In the genomic region with DNA sequence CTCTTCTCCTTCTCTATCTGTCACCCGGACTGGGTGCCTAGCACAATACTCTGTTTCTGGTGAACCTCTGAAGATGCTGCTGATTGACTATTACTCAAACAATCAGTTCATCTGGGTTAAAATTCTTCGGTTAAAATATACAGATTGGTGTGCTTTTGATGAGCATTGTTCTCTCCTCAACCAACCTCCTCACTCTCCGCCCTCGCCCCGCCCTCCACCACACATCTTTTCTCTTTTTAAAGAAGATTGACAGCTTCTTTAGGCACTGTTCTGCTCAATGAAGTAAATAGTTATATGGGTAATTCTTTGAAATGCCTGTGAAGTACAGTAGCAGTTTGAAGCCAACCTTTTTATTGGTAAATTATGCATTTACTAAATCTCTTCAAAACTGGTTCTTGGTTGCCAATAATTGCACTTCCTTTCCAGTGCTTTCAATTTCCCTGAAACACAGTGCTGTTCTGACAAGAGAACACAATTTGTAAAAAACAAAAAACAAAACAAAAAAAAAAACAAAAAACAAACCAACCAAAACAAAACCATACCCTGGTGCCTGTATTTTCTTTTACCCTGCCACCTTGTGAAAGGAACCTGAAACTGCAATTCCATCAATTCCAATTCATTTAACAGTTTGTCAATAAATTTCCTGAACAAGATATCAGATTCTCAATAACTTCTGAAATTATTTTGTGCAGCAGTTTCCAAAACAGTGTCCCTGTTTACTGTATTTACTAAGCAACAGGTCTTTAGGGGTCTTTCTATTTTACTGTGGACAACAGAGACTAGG, we compare ENCODE assay signal across 15 cellular contexts.
DNase-seq lines count a peak whose midpoint lies in the region; ATAC-seq and TF ChIP-seq lines count a peak whose summit lies in the region.
"Had no signal": no experiment of that assay in that cellular context is flagged by ENCODE, and none has a peak within 500 bp of the region (broad histone marks: within the 10 kb centered on the region; RNA-seq: fewer than 3 reads in every experiment).

No MANE protein-coding gene starts in this region.

- no peak overlapping the region for H3K27ac Mint-ChIP-seq in osteocyte (ENCODE audit: unreplicated experiment)
- H3K27ac Mint-ChIP-seq: activated T-helper 2 cell treated with anti-CD3 and anti-CD28 coated beads, Interferon-gamma antibody, Interleukin-2, Interleukin-4, amounts not matched to agents 10 μg/mL and 5 μg/mL and 100 μg/mL, durations not matched to agents 14 hours and 24 hours and 36 hours; IgD-negative memory B cell had no signal

- H3K4me1 Mint-ChIP-seq in osteocyte (ENCODE audit: unreplicated experiment), result no peaks in the 10 kb centered on the region
- H3K4me1 Mint-ChIP-seq: IgD-negative memory B cell had no signal

- H3K9me3 Mint-ChIP-seq in osteocyte (ENCODE audit: unreplicated experiment), result peaks cover 9% of the 10 kb centered on the region

- H3K4me3 ChIP-seq in GM12865 (ENCODE audit: low read depth, low read length) (no peak overlapping the region), OCI-LY7 (ENCODE audit: low read depth, low read length, poor library complexity, severe bottlenecking) (no peak overlapping the region), epithelial cell of esophagus (ENCODE audit: low read length) (no peak overlapping the region), heart right ventricle (no peak overlapping the region)
- H3K4me3 ChIP-seq: esophagus squamous epithelium, thoracic aorta had no signal

- H3K27me3 ChIP-seq in heart right ventricle, result no peaks in the 10 kb centered on the region
- H3K27me3 ChIP-seq: esophagus squamous epithelium had no signal

- H3K36me3 ChIP-seq in OCI-LY7 (ENCODE audit: insufficient read depth, low read length) (no peaks in the 10 kb centered on the region), heart right ventricle (no peaks in the 10 kb centered on the region)
- H3K36me3 ChIP-seq: esophagus squamous epithelium, thoracic aorta had no signal

- TF ChIP-seq CTCF in GM12865 (IDR thresholded peaks at IDR 0.05; ENCODE audit: insufficient read depth, low read depth, low read length, missing control alignments) (peak; percentile 1), OCI-LY7 (conservative IDR thresholded peaks at IDR 0.05; ENCODE audit: low read length) (peak; percentile 63), epithelial cell of esophagus (IDR thresholded peaks at IDR 0.05; ENCODE audit: insufficient read depth, low read depth, low read length, missing control alignments) (peak; percentile 35), osteocyte (IDR thresholded peaks at IDR 0.05) (peak; percentile 56), heart right ventricle (IDR thresholded peaks at IDR 0.05) (peak in 1 of 9 donors; percentile 12)

- H3K4me1 ChIP-seq in OCI-LY7 (ENCODE audit: insufficient read depth, low read length, poor library complexity, severe bottlenecking) (no peaks in the 10 kb centered on the region), heart right ventricle (no peaks in the 10 kb centered on the region)
- H3K4me1 ChIP-seq: esophagus squamous epithelium had no signal

- no peaks in the 10 kb centered on the region for H3K9me2 ChIP-seq in OCI-LY7 (ENCODE audit: insufficient read depth, low read length)

- 74 to 83% methylated on average over 5 of the region's 5 CpGs for WGBS in heart right ventricle, 2 donors

- H3K4me3 Mint-ChIP-seq in osteocyte (ENCODE audit: unreplicated experiment), result no peak overlapping the region
- H3K4me3 Mint-ChIP-seq: IgD-negative memory B cell had no signal

- H3K27ac ChIP-seq in OCI-LY7 (ENCODE audit: low read depth, low read length, poor library complexity, severe bottlenecking) (no peak overlapping the region), heart right ventricle (no peak overlapping the region)
- H3K27ac ChIP-seq: esophagus squamous epithelium, thoracic aorta had no signal

- H3K79me2 ChIP-seq in OCI-LY7 (ENCODE audit: insufficient read depth, low read depth, low read length), result no peaks in the 10 kb centered on the region

- H3K36me3 Mint-ChIP-seq in osteocyte (ENCODE audit: unreplicated experiment), result peaks cover 3% of the 10 kb centered on the region
- H3K36me3 Mint-ChIP-seq: IgD-negative memory B cell had no signal

- H4K20me1 ChIP-seq in OCI-LY7 (ENCODE audit: insufficient read depth, low read length), result no peaks in the 10 kb centered on the region

- H3K4me2 ChIP-seq in OCI-LY7 (ENCODE audit: low read length), result no peak overlapping the region

- CTCF ChIA-PET in OCI-LY7 (lab: Charles Lee; ENCODE audit: unreplicated experiment), result no interaction called here

- BruUV-seq in OCI-LY7 (replicated peaks; lab: Mats Ljungman, UMichigan), result no TSS peak

- DNase-seq in GM12865 (ENCODE audit: low read depth), result no peak
- DNase-seq in OCI-LY7 (ENCODE audit: low spot score), result no peak
- no peak for DNase-seq in epithelial cell of esophagus (ENCODE audit: low read depth)
- DNase-seq in osteocyte (ENCODE audit: extremely low spot score, unreplicated experiment), result no peak
- DNase-seq in epidermal melanocyte (ENCODE audit: insufficient read length, low spot score), result no peak
- no peak for DNase-seq in heart right ventricle
- no peak for DNase-seq in COLO668 (lab: John Stamatoyannopoulos, UW; ENCODE audit: unreplicated experiment)
- DNase-seq in activated gamma-delta T cell treated with Interleukin-2 at 50 U/mL for 16 hours, result no peak
- DNase-seq: activated CD4-positive, alpha-beta T cell treated with anti-CD3 and anti-CD28 coated beads for 48 hours; Calu3; esophagus squamous epithelium; NCI-H2081 had no signal

- intact Hi-C loops in OCI-LY7 (cut with micrococcal nuclease; ENCODE audit: unreplicated experiment), result no loop called here
- intact Hi-C loops in heart right ventricle (cut with DNase I), result no loop called here

- no peaks in the 10 kb centered on the region for H3K27me3 Mint-ChIP-seq in osteocyte (ENCODE audit: unreplicated experiment)
- H3K27me3 Mint-ChIP-seq: IgD-negative memory B cell had no signal

- no peak for ATAC-seq in heart right ventricle

- POLR2A ChIA-PET in OCI-LY7 (lab: Charles Lee), result no interaction called here

- H3K9me3 ChIP-seq in OCI-LY7 (ENCODE audit: low read length) (no peaks in the 10 kb centered on the region), heart right ventricle (peaks cover 0 to 15% (median 0%) of the 10 kb centered on the region in 11 donors)
- H3K9me3 ChIP-seq: esophagus squamous epithelium had no signal

- no peak overlapping the region for H2AFZ ChIP-seq in OCI-LY7 (ENCODE audit: low read length)
